15 cellular contexts compared by ENCODE assay signal in the genomic region with DNA sequence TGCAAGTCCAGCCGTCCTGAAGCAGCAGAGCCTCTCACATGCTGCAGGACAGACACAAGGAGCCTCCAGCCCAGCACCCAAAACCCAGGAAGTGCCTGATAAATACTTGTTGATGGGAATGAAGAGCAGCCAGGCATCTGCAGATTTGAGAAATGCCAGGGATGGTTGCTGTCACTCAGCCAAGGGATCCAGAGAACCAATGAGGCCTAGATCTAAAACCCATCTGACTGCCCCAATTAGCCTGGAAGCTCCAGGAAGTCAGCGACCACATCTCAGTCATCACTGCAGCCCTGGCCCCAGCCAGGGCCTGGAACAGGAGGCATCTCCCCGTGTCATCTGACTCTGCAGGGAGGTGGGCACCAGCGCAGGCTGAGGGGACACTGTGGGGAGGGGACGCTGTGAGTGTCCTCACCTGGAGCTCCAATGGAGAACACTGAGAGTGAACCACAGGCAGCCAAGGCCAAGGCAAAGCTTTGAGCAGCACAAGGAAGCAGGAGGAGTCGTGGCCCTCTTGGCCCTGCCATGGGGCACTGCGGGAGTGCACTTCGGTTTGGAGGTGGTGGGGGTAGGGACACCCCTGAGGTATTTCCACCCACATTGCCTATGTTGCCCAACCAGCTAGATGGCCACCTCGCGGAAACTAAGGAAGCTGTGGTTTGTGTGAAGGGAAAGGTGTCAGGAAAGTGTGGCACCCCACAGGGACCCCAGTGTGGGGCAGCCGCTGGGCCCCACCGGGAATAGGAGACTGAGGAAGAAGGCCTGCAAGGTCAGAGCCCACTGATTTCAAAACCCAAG.
DNase-seq lines count a peak whose midpoint lies in the region; ATAC-seq and TF ChIP-seq lines count a peak whose summit lies in the region.
"Had no signal": no experiment of that assay in that cellular context is flagged by ENCODE, and none has a peak within 500 bp of the region (broad histone marks: within the 10 kb centered on the region; RNA-seq: fewer than 3 reads in every experiment).

No MANE protein-coding gene starts in this region.

- peak overlapping the region; percentile 44 for H2AK5ac ChIP-seq in neuronal stem cell (ENCODE audit: low read depth, low read length)

- H3K14ac ChIP-seq in neuronal stem cell (ENCODE audit: low read length), result no peak overlapping the region

- no peak overlapping the region for H3K4ac ChIP-seq in neuronal stem cell (ENCODE audit: low read length)

- no peak overlapping the region for H2BK5ac ChIP-seq in neuronal stem cell (ENCODE audit: low read length)

- no peak overlapping the region for H3K23ac ChIP-seq in neuronal stem cell (ENCODE audit: low read depth, low read length, poor library complexity)

- no peak for ATAC-seq in GM19452 (IDR thresholded peaks at IDR 0.05; ENCODE audit: unreplicated experiment)
- ATAC-seq: GM12878 had no signal

- H2BK12ac ChIP-seq in neuronal stem cell (ENCODE audit: low read length), result no peak overlapping the region

- no peaks in the 10 kb centered on the region for H3K9me3 Mint-ChIP-seq in Caco-2 (ENCODE audit: unreplicated experiment)
- H3K9me3 Mint-ChIP-seq: IgD-negative memory B cell had no signal

- peaks cover 3% of the 10 kb centered on the region for H3K27me3 Mint-ChIP-seq in Caco-2 (ENCODE audit: insufficient read depth, unreplicated experiment)

- H3K4me1 ChIP-seq in BLaER1 treated with 17β-estradiol and CSF1 and Interleukin-3, amounts not matched to agents 10 nM and 100 nM, result peaks cover 19 to 50% (median 43%) of the 10 kb centered on the region in 10 experiments
- peaks cover 0 to 9% of the 10 kb centered on the region in 2 donors for H3K4me1 ChIP-seq in neuronal stem cell (ENCODE audit: control insufficient read depth in 2 of 2, insufficient read depth in 1 of 2, low read depth in 1 of 2, low read length in 2 of 2)
- H3K4me1 ChIP-seq in Caco-2, result no peaks in the 10 kb centered on the region
- H3K4me1 ChIP-seq: HAP-1, SJSA1 had no signal

- intact Hi-C loops in Caco-2 (cut with micrococcal nuclease; ENCODE audit: unreplicated experiment), result loop anchor here (10.0 kb wide), 3 partner anchors 206 to 636 kb away; no protein-coding TSS in a partner anchor

- H3K36me3 Mint-ChIP-seq in Caco-2 (ENCODE audit: insufficient read depth, unreplicated experiment), result no peaks in the 10 kb centered on the region
- H3K36me3 Mint-ChIP-seq: IgD-negative memory B cell had no signal

- BruUV-seq in Caco-2 (replicated peaks; lab: Mats Ljungman, UMichigan), result no TSS peak

- H3K4me3 Mint-ChIP-seq in Caco-2 (ENCODE audit: unreplicated experiment), result no peak overlapping the region
- H3K4me3 Mint-ChIP-seq: IgD-negative memory B cell had no signal

- no peak overlapping the region for H3K27ac Mint-ChIP-seq in Caco-2 (ENCODE audit: unreplicated experiment)

- peak overlapping the region in 9 of 11 experiments; percentile 40 to 86 (median 73); a peak in 17 of 22 replicates for H3K27ac ChIP-seq in BLaER1 treated with 17β-estradiol and CSF1 and Interleukin-3, amounts not matched to agents 10 nM and 100 nM
- no peak overlapping the region for H3K27ac ChIP-seq in neuronal stem cell (replicated peaks; ENCODE audit: low read length)
- H3K27ac ChIP-seq: SJSA1 had no signal

- in situ Hi-C loops in KBM-7 (cut with MboI; ENCODE audit: low pct_unique_long_range_greater_than_20kb, low sequenced_read_pairs), result no loop called here

- H2BK15ac ChIP-seq in neuronal stem cell (ENCODE audit: low read length), result peak overlapping the region; percentile 6

- no peaks in the 10 kb centered on the region for H3K27me3 ChIP-seq in BLaER1 treated with 17β-estradiol and CSF1 and Interleukin-3, amounts not matched to agents 10 nM and 100 nM
- H3K27me3 ChIP-seq in neuronal stem cell (ENCODE audit: control insufficient read depth in 3 of 3, insufficient read depth in 3 of 3, low read depth in 1 of 3, low read length in 3 of 3), result peaks cover 0 to 25% (median 0%) of the 10 kb centered on the region in 3 experiments
- no peaks in the 10 kb centered on the region for H3K27me3 ChIP-seq in Caco-2 (replicated peaks; ENCODE audit: control insufficient read depth, insufficient read depth, low read length)
- H3K27me3 ChIP-seq: SJSA1 had no signal

- no peaks in the 10 kb centered on the region for H3K36me3 ChIP-seq in BLaER1 treated with 17β-estradiol and CSF1 and Interleukin-3, amounts not matched to agents 10 nM and 100 nM
- H3K36me3 ChIP-seq in neuronal stem cell (replicated peaks in 1 of 2; ENCODE audit: control insufficient read depth in 2 of 2, insufficient read depth in 2 of 2, low read length in 2 of 2) (no peaks in the 10 kb centered on the region), Caco-2 (ENCODE audit: control insufficient read depth, insufficient read depth, low read length) (no peaks in the 10 kb centered on the region)
- H3K36me3 ChIP-seq: HAP-1, SJSA1 had no signal

- no peak for TF ChIP-seq CTCF in Caco-2 (IDR thresholded peaks at IDR 0.05; ENCODE audit: insufficient read depth in 1 of 2, low read depth in 1 of 2, low read length in 1 of 2, severe bottlenecking in 1 of 2, unreplicated experiment in 1 of 2)

- no peaks in the 10 kb centered on the region for H4K20me1 ChIP-seq in BLaER1 treated with 17β-estradiol and CSF1 and Interleukin-3, amounts not matched to agents 10 nM and 100 nM

- no peak overlapping the region for H4K91ac ChIP-seq in neuronal stem cell (ENCODE audit: low read depth, low read length, poor library complexity)

- H3K18ac ChIP-seq in neuronal stem cell (ENCODE audit: low read length), result peak overlapping the region; percentile 55

- H3K9me3 ChIP-seq in BLaER1 treated with 17β-estradiol and CSF1 and Interleukin-3, amounts not matched to agents 10 nM and 100 nM (replicated peaks in 1 of 11), result no peaks in the 10 kb centered on the region
- no peaks in the 10 kb centered on the region for H3K9me3 ChIP-seq in neuronal stem cell (replicated peaks in 1 of 2; ENCODE audit: control insufficient read depth in 2 of 2, insufficient read depth in 1 of 2, low read depth in 1 of 2, low read length in 2 of 2)
- no peaks in the 10 kb centered on the region for H3K9me3 ChIP-seq in Caco-2
- H3K9me3 ChIP-seq: HAP-1, SJSA1 had no signal

- peak overlapping the region; percentile 53 for H2BK120ac ChIP-seq in neuronal stem cell (ENCODE audit: low read depth, low read length)

- H4K8ac ChIP-seq in neuronal stem cell (ENCODE audit: low read depth, low read length), result no peak overlapping the region

- peak overlapping the region in 7 of 10 experiments; percentile 19 to 50 (median 35); a peak in 11 of 20 replicates for H3K4me3 ChIP-seq in BLaER1 treated with 17β-estradiol and CSF1 and Interleukin-3, amounts not matched to agents 10 nM and 100 nM
- H3K4me3 ChIP-seq in neuronal stem cell (ENCODE audit: low read length in 2 of 2), result no peak overlapping the region
- H3K4me3 ChIP-seq in Caco-2 (ENCODE audit: low read depth, low read length), result no peak overlapping the region
- H3K4me3 ChIP-seq: GM12878, HAP-1, SJSA1 had no signal

- WGBS in neuronal stem cell (ENCODE audit: extremely low coverage in 2 of 2, insufficient read length in 2 of 2, insufficient replicate concordance in 1 of 2), 2 donors, result no CpG with 5 or more reads among the region's 12 CpGs

- H3K9ac ChIP-seq in BLaER1 treated with 17β-estradiol and CSF1 and Interleukin-3, amounts not matched to agents 10 nM and 100 nM, result peak overlapping the region in 8 of 11 experiments; percentile 50 to 77 (median 65); a peak in 16 of 22 replicates
- peak overlapping the region; percentile 53 for H3K9ac ChIP-seq in neuronal stem cell (ENCODE audit: low read depth, low read length, poor library complexity)

- DNase-seq in KBM-7 (peak; percentile 45), SKM-1 (lab: John Stamatoyannopoulos, UW; ENCODE audit: unreplicated experiment) (peak; percentile 63), neuronal stem cell (ENCODE audit: low spot score) (no peak), AG08395 (ENCODE audit: low spot score) (no peak), Caco-2 (no peak)
- DNase-seq: C1 segment of cervical spinal cord, COR-L47, NCI-H1930, NCI-H524 had no signal

- H3K4me2 ChIP-seq in BLaER1 treated with 17β-estradiol and CSF1 and Interleukin-3, amounts not matched to agents 10 nM and 100 nM, result peak overlapping the region; percentile 68 to 96 (median 90)
- H3K4me2 ChIP-seq in neuronal stem cell (ENCODE audit: insufficient read depth, low read length, poor library complexity, severe bottlenecking), result no peak overlapping the region

- H3K4me1 Mint-ChIP-seq in Caco-2 (ENCODE audit: low read depth, unreplicated experiment), result no peaks in the 10 kb centered on the region

- CTCF ChIA-PET in Caco-2 (lab: Charles Lee), result interaction anchor here (0.6 kb wide), 1 partner anchor 602 kb away, joined by 6 read pairs; a partner anchor contains a TSS

- no peaks in the 10 kb centered on the region for H3K79me1 ChIP-seq in neuronal stem cell (ENCODE audit: low read depth, low read length)

- POLR2A ChIA-PET in Caco-2 (lab: Charles Lee), result no interaction called here

- H2AFZ ChIP-seq in neuronal stem cell (ENCODE audit: low read length), result no peak overlapping the region

Comparison
In these comparisons a context has a peak if more than half of its experiments do, and no peak if none do; other contexts are left out.
1. H3K4me3 ChIP-seq: peak in BLaER1 treated with 17β-estradiol and CSF1 and Interleukin-3, amounts not matched to agents 10 nM and 100 nM (7 of 10); none in neuronal stem cell (0 of 2) and Caco-2 (single experiment).
2. DNase-seq: peak in KBM-7 (single experiment) and SKM-1 (single experiment); none in neuronal stem cell (single experiment), AG08395 (single experiment) and Caco-2 (0 of 2).